In the genomic region with DNA sequence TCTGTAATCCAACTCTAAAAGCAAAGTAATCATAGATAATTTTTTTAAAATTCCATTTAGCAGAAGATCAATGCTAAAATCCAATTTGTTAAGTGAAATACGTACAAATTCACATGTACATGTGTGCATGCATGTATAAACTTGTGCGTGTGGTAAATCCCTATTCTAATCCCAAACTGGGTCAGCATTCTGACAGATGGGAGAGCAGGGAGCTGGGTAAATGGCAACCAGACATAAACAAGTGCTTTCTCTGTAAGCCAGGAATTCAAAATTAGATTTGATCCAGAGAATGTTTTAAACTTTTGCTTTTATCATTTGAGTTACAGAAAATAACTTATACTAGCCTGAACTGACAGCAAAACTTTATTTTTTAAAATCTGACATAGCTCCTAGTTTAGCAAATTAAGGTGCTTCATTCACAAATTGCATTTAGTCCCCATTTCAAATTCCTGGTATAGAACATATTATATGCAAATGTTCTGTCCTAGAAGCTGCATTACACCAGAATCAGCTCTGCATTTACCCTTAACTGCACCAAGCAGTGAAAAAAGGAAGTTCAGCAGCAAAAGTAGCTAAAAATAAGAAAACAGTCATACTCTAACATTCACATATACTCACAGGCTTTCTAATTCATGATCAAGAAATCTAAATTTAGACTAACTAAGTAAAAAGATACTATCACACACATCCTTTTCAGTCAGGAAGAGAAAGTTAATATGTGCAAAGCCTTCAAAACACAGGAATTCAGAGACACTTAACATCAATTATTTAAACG, we compare ENCODE assay signal across 8 cellular contexts. TPM values are rescaled to one million over a fixed set of nuclear protein-coding genes. Genes with fewer than 3 reads are reported as not detected.
A peak's percentile ranks its signal among the peaks of the same experiment; 100 is the strongest.
DNase-seq lines count a peak whose midpoint lies in the region; ATAC-seq and TF ChIP-seq lines count a peak whose summit lies in the region.

No MANE protein-coding gene starts in this region.

- WGBS in neuronal stem cell (ENCODE audit: extremely low coverage in 2 of 2, insufficient read length in 2 of 2, insufficient replicate concordance in 1 of 2), 2 donors, result no CpG with 5 or more reads among the region's 3 CpGs
- 10% methylated on average over 3 of the region's 3 CpGs for WGBS in gastroesophageal sphincter (ENCODE audit: low coverage in 1 of 2), 2 donors

- H3K4me3 ChIP-seq in BLaER1 (peak overlapping the region; percentile 41; the same call in 1 of the 2 replicates), SU-DHL-6 (ENCODE audit: insufficient read depth, low read length, poor library complexity, severe bottlenecking) (no peak overlapping the region), neutrophil (ENCODE audit: low read depth in 1 of 2, low read length in 1 of 2) (no peak overlapping the region), neuronal stem cell (ENCODE audit: low read length in 2 of 2) (no peak overlapping the region), gastroesophageal sphincter (no peak overlapping the region)

- H3K9me3 ChIP-seq in BLaER1 (peaks cover 9% of the 10 kb centered on the region), SU-DHL-6 (ENCODE audit: insufficient read depth, low read length) (no peaks in the 10 kb centered on the region), neutrophil (no peaks in the 10 kb centered on the region), neuronal stem cell (replicated peaks in 1 of 2; ENCODE audit: control insufficient read depth in 2 of 2, insufficient read depth in 1 of 2, low read depth in 1 of 2, low read length in 2 of 2) (no peaks in the 10 kb centered on the region), gastroesophageal sphincter (no peaks in the 10 kb centered on the region)

- H2BK5ac ChIP-seq in neuronal stem cell (ENCODE audit: low read length), result no peak overlapping the region

- H4K20me1 ChIP-seq in BLaER1, result no peaks in the 10 kb centered on the region
- no peaks in the 10 kb centered on the region for H4K20me1 ChIP-seq in SU-DHL-6 (ENCODE audit: low read depth, low read length)

- no peak overlapping the region for H2BK12ac ChIP-seq in neuronal stem cell (ENCODE audit: low read length)

- H3K23ac ChIP-seq in neuronal stem cell (ENCODE audit: low read depth, low read length, poor library complexity), result no peak overlapping the region

- TF ChIP-seq POLR2A in gastroesophageal sphincter (IDR thresholded peaks at IDR 0.05), result no peak

- no peak overlapping the region for H3K18ac ChIP-seq in neuronal stem cell (ENCODE audit: low read length)

- H3K4ac ChIP-seq in neuronal stem cell (ENCODE audit: low read length), result no peak overlapping the region

- H3K4me1 ChIP-seq in BLaER1 (peaks cover 35% of the 10 kb centered on the region), neutrophil (ENCODE audit: control insufficient read depth in 1 of 2, insufficient read depth in 1 of 2, low read depth in 1 of 2, low read length in 1 of 2) (peaks cover 32 to 53% of the 10 kb centered on the region in 2 experiments), neuronal stem cell (ENCODE audit: control insufficient read depth in 2 of 2, insufficient read depth in 1 of 2, low read depth in 1 of 2, low read length in 2 of 2) (peaks cover 0 to 12% of the 10 kb centered on the region in 2 donors), gastroesophageal sphincter (peaks cover 9 to 66% (median 10%) of the 10 kb centered on the region in 3 donors)

- H3K4me2 ChIP-seq in BLaER1, result peak overlapping the region; percentile 86
- H3K4me2 ChIP-seq in SU-DHL-6 (ENCODE audit: low read depth, low read length, poor library complexity, severe bottlenecking), result peak overlapping the region; percentile 19
- no peak overlapping the region for H3K4me2 ChIP-seq in neuronal stem cell (ENCODE audit: insufficient read depth, low read length, poor library complexity, severe bottlenecking)

- no peak overlapping the region for H2AK5ac ChIP-seq in neuronal stem cell (ENCODE audit: low read depth, low read length)

- ATAC-seq in HG03103 (IDR thresholded peaks at IDR 0.05; ENCODE audit: low read depth, unreplicated experiment), result peak; percentile 95
- ATAC-seq in gastroesophageal sphincter, result no peak

- no peak overlapping the region for H4K91ac ChIP-seq in neuronal stem cell (ENCODE audit: low read depth, low read length, poor library complexity)

- H3F3A ChIP-seq in SU-DHL-6 (ENCODE audit: insufficient read depth), result no peaks in the 10 kb centered on the region

- no peak for TF ChIP-seq EP300 in gastroesophageal sphincter (IDR thresholded peaks at IDR 0.05)

- peaks cover 1% of the 10 kb centered on the region for H3K79me1 ChIP-seq in neuronal stem cell (ENCODE audit: low read depth, low read length)

- DNase-seq in GM19238 (ENCODE audit: insufficient read length, low spot score), result peak; percentile 2
- no peak for DNase-seq in neuronal stem cell (ENCODE audit: low spot score)
- DNase-seq in activated CD8-positive, alpha-beta memory T cell treated with anti-CD3 and anti-CD28 coated beads, Interleukin-2, amount 50 U/mL, for 4 hours, result no peak

- H4K8ac ChIP-seq in neuronal stem cell (ENCODE audit: low read depth, low read length), result no peak overlapping the region

- H2AFZ ChIP-seq in SU-DHL-6 (ENCODE audit: low read depth, low read length, severe bottlenecking) (no peak overlapping the region), neuronal stem cell (ENCODE audit: low read length) (no peak overlapping the region)

- H3K9me2 ChIP-seq in SU-DHL-6 (replicated peaks; ENCODE audit: insufficient read depth, low read length), result no peaks in the 10 kb centered on the region

- no peak overlapping the region for H2BK15ac ChIP-seq in neuronal stem cell (ENCODE audit: low read length)

- no peaks in the 10 kb centered on the region for H3K79me2 ChIP-seq in SU-DHL-6 (ENCODE audit: insufficient read depth, low read length)

- no peak overlapping the region for H2BK120ac ChIP-seq in neuronal stem cell (ENCODE audit: low read depth, low read length)

- no peaks in the 10 kb centered on the region for H3K36me3 ChIP-seq in BLaER1
- H3K36me3 ChIP-seq in SU-DHL-6 (ENCODE audit: low read length), result no peaks in the 10 kb centered on the region
- no peaks in the 10 kb centered on the region for H3K36me3 ChIP-seq in neutrophil
- no peaks in the 10 kb centered on the region for H3K36me3 ChIP-seq in neuronal stem cell (replicated peaks in 1 of 2; ENCODE audit: control insufficient read depth in 2 of 2, insufficient read depth in 2 of 2, low read length in 2 of 2)
- no peaks in the 10 kb centered on the region for H3K36me3 ChIP-seq in gastroesophageal sphincter

- peak overlapping the region; percentile 71 for H3K9ac ChIP-seq in BLaER1
- H3K9ac ChIP-seq in SU-DHL-6 (ENCODE audit: low read length), result no peak overlapping the region
- no peak overlapping the region for H3K9ac ChIP-seq in neuronal stem cell (ENCODE audit: low read depth, low read length, poor library complexity)

- H3K27me3 ChIP-seq in BLaER1 (no peaks in the 10 kb centered on the region), SU-DHL-6 (ENCODE audit: low read length) (no peaks in the 10 kb centered on the region), neutrophil (no peaks in the 10 kb centered on the region), neuronal stem cell (ENCODE audit: control insufficient read depth in 3 of 3, insufficient read depth in 3 of 3, low read depth in 1 of 3, low read length in 3 of 3) (no peaks in the 10 kb centered on the region), gastroesophageal sphincter (no peaks in the 10 kb centered on the region)

- H3K14ac ChIP-seq in neuronal stem cell (ENCODE audit: low read length), result no peak overlapping the region

- TF ChIP-seq CTCF in SU-DHL-6 (IDR thresholded peaks at IDR 0.05; ENCODE audit: insufficient read depth, low read length, poor library complexity, severe bottlenecking) (no peak), neutrophil (IDR thresholded peaks at IDR 0.05) (no peak), gastroesophageal sphincter (IDR thresholded peaks at IDR 0.05) (no peak)

- H3K27ac ChIP-seq in BLaER1 (peak overlapping the region; percentile 79), SU-DHL-6 (ENCODE audit: low read depth, low read length) (no peak overlapping the region), neutrophil (peak overlapping the region; percentile 57), neuronal stem cell (replicated peaks; ENCODE audit: low read length) (no peak overlapping the region), gastroesophageal sphincter (no peak overlapping the region)

RNA-seq across cellular contexts. Expression of a gene that starts 32.6 kb away (rescaled TPM):
- polyA plus RNA-seq in neuronal stem cell (2013, experiment 1 of 2), result 13.9 TPM
- 14.6 TPM for polyA plus RNA-seq in neuronal stem cell (2013, experiment 2 of 2)
- 10 to 100 TPM; 36.7 to 46.7 (median 38.6) TPM for total RNA-seq in gastroesophageal sphincter

Comparison
In these comparisons a context has a peak if more than half of its experiments do, and no peak if none do; other contexts are left out.
1. H3K27ac ChIP-seq: peak in BLaER1 (single experiment) and neutrophil (single experiment); none in SU-DHL-6 (single experiment), neuronal stem cell (single experiment) and gastroesophageal sphincter (0 of 4).